ENCODE assay signal across 8 cellular contexts in genomic region chr19:14113762-14114414, GRCh38. TPM values are rescaled to one million over a fixed set of nuclear protein-coding genes. Genes with fewer than 3 reads are reported as not detected.
DNase-seq lines count a peak whose midpoint lies in the region; ATAC-seq and TF ChIP-seq lines count a peak whose summit lies in the region.

No MANE protein-coding gene starts in this region.

- CTCF ChIA-PET in A673 (lab: Charles Lee), result interaction anchor here (0.5 kb wide), 1 partner anchor 14 kb away, joined by 4 read pairs; no protein-coding TSS in a partner anchor

- no peak for TF ChIP-seq POLR2A in gastroesophageal sphincter (IDR thresholded peaks at IDR 0.05)

- H3K27ac ChIP-seq in A673 (ENCODE audit: low read depth, low read length, poor library complexity, severe bottlenecking), result no peak overlapping the region
- peak overlapping the region; percentile 3 for H3K27ac ChIP-seq in KOPT-K1 (ENCODE audit: low read depth, low read length, poor library complexity, severe bottlenecking)
- H3K27ac ChIP-seq in gastroesophageal sphincter, result peak overlapping the region; percentile 62 to 99 (median 92)

- H3K4me3 ChIP-seq in A673 (ENCODE audit: low read depth, low read length, poor library complexity, severe bottlenecking) (no peak overlapping the region), gastroesophageal sphincter (no peak overlapping the region)

- POLR2A ChIA-PET in A673 (lab: Charles Lee; ENCODE audit: low non-redundant PET), result no interaction called here

- intact Hi-C loops in A673 (cut with micrococcal nuclease; ENCODE audit: unreplicated experiment), result no loop called here

- BruUV-seq in A673 (replicated peaks; lab: Mats Ljungman, UMichigan), result no TSS peak

- ATAC-seq in gastroesophageal sphincter (no peak), GM19351 (IDR thresholded peaks at IDR 0.05; ENCODE audit: unreplicated experiment) (no peak)

- DNase-seq in A673 (ENCODE audit: low spot score) (no peak), activated T-cell treated with anti-CD3 and anti-CD28 coated beads for 48 hours (ENCODE audit: low read depth) (peak; percentile 62), OCI-M2 (lab: John Stamatoyannopoulos, UW; ENCODE audit: unreplicated experiment) (no peak), NCI-H2227 (lab: John Stamatoyannopoulos, UW; ENCODE audit: unreplicated experiment) (no peak)
- peak; percentile 21 to 45 for DNase-seq in stimulated activated CD4-positive, alpha-beta T cell treated with anti-CD3 and anti-CD28 coated beads, Interleukin-4, amount 100 ng/mL, for 4 hours

- 78% methylated on average over 6 of the region's 18 CpGs; no CpG with 5 or more reads in 1 of the 2 donors for WGBS in gastroesophageal sphincter (ENCODE audit: low coverage in 1 of 2), 2 donors

- H3K4me1 ChIP-seq in A673 (ENCODE audit: insufficient read depth, low read length, poor library complexity, severe bottlenecking) (peaks cover 20% of the 10 kb centered on the region), gastroesophageal sphincter (peaks cover 7 to 81% (median 55%) of the 10 kb centered on the region in 3 donors)

- no peaks in the 10 kb centered on the region for H3K9me3 ChIP-seq in A673 (ENCODE audit: low read depth, low read length, poor library complexity, severe bottlenecking)
- no peaks in the 10 kb centered on the region for H3K9me3 ChIP-seq in KOPT-K1 (ENCODE audit: insufficient read depth, low read length, poor library complexity, severe bottlenecking)
- H3K9me3 ChIP-seq in gastroesophageal sphincter, result no peaks in the 10 kb centered on the region

- TF ChIP-seq EP300 in gastroesophageal sphincter (IDR thresholded peaks at IDR 0.05), result no peak

- no peaks in the 10 kb centered on the region for H3K36me3 ChIP-seq in A673 (ENCODE audit: insufficient read depth, low read length, poor library complexity, severe bottlenecking)
- H3K36me3 ChIP-seq in KOPT-K1 (ENCODE audit: insufficient read depth, low read length), result no peaks in the 10 kb centered on the region
- H3K36me3 ChIP-seq in gastroesophageal sphincter, result no peaks in the 10 kb centered on the region

- H3K27me3 ChIP-seq in A673 (replicated peaks; ENCODE audit: insufficient read depth, low read depth, low read length, poor library complexity), result no peaks in the 10 kb centered on the region
- no peaks in the 10 kb centered on the region for H3K27me3 ChIP-seq in gastroesophageal sphincter

- TF ChIP-seq CTCF in A673 (conservative IDR thresholded peaks at IDR 0.05; ENCODE audit: low read depth, low read length) (peak; percentile 52), gastroesophageal sphincter (IDR thresholded peaks at IDR 0.05) (peak in 1 of 4 experiments; percentile 10)

RNA-seq across cellular contexts. Expression of gene PRKACA, which starts 3.7 kb away (rescaled TPM):
- 56.7 and 77.9 TPM in 2 replicates for total RNA-seq in A673 (2021)
- 100 to 1,000 TPM in 1 of 4 donors, 10 to 100 TPM in 3; 62.3 to 138 (median 76.6) TPM for total RNA-seq in gastroesophageal sphincter

RNA-seq across cellular contexts. Expression of gene ASF1B, which starts 22.5 kb away (rescaled TPM):
- total RNA-seq in A673 (2021), result 50.0 and 54.6 TPM in 2 replicates
- total RNA-seq in gastroesophageal sphincter, result 1 to 10 TPM in 1 of 4 donors, not detected in 3; 1.2 TPM

RNA-seq across cellular contexts. Expression of gene SAMD1, which starts 23.3 kb away (rescaled TPM):
- total RNA-seq in A673 (2021) (52.9 and 56.0 TPM in 2 replicates), gastroesophageal sphincter (10 to 100 TPM; 21.9 to 61.3 (median 41.3) TPM)

RNA-seq across cellular contexts. Expression of gene C19orf67, which starts 28.3 kb away (rescaled TPM):
- total RNA-seq in A673 (2021), result not detected in 2 replicates
- not detected for total RNA-seq in gastroesophageal sphincter

RNA-seq across cellular contexts. Expression of gene MISP3, which starts 41.3 kb away (rescaled TPM):
- 0.26 and 0.61 TPM in 2 replicates for total RNA-seq in A673 (2021)
- total RNA-seq in gastroesophageal sphincter, result 1 to 10 TPM; 2.7 to 9.5 (median 5.6) TPM

Comparison
In these comparisons a context has a peak if more than half of its experiments do, and no peak if none do; other contexts are left out.
1. DNase-seq: peak in activated T-cell treated with anti-CD3 and anti-CD28 coated beads for 48 hours (single experiment) and stimulated activated CD4-positive, alpha-beta T cell treated with anti-CD3 and anti-CD28 coated beads, Interleukin-4, amount 100 ng/mL, for 4 hours (2 of 2); none in A673 (single experiment), OCI-M2 (single experiment) and NCI-H2227 (single experiment).
2. RNA of gene ASF1B, which starts 22.5 kb away (total RNA-seq): 50.0 to 54.6 TPM in A673; 1.2 TPM in gastroesophageal sphincter; every median in the first group is over 10 times any median in the second.